16 cellular contexts compared by ENCODE assay signal in genomic region chr6:14945461-14946210, GRCh38.
"Had no signal": no experiment of that assay in that cellular context is flagged by ENCODE, and none has a peak within 500 bp of the region (broad histone marks: within the 10 kb centered on the region; RNA-seq: fewer than 3 reads in every experiment).

No MANE protein-coding gene starts in this region.

- H2AFZ ChIP-seq: hepatocyte had no signal

- H3K4me1 ChIP-seq: tibial artery, uterus had no signal

- H3K4me3 ChIP-seq: coronary artery, hepatocyte, skin epidermis, tibial artery, uterus had no signal

- H3K27ac ChIP-seq: coronary artery, hepatocyte, skin epidermis, tibial artery, uterus had no signal

- H3K27ac Mint-ChIP-seq: activated CD4-positive, alpha-beta memory T cell treated with anti-CD3 and anti-CD28 coated beads for 36 hours; activated T-helper 1 cell treated with anti-CD3 and anti-CD28 coated beads, Interleukin-12 subunit alpha, Interleukin-12 subunit beta, Interleukin-2, Interleukin-4 antibody, amounts not matched to agents 30 ng/mL and 10 ng/mL and 1 ng/mL, durations not matched to agents 14 hours and 24 hours and 36 hours; T-helper 2 cell treated with Interferon-gamma antibody and Interleukin-4, amounts not matched to agents 5 μg/mL and 100 μg/mL, for 36 hours had no signal

- H3K9me3 Mint-ChIP-seq: activated CD4-positive, alpha-beta memory T cell treated with anti-CD3 and anti-CD28 coated beads for 36 hours; activated T-helper 1 cell treated with anti-CD3 and anti-CD28 coated beads, Interleukin-12 subunit alpha, Interleukin-12 subunit beta, Interleukin-2, Interleukin-4 antibody, amounts not matched to agents 30 ng/mL and 10 ng/mL and 1 ng/mL, durations not matched to agents 14 hours and 24 hours and 36 hours; T-helper 2 cell treated with Interferon-gamma antibody and Interleukin-4, amounts not matched to agents 5 μg/mL and 100 μg/mL, for 36 hours had no signal

- H3K9me3 ChIP-seq: tibial artery, uterus had no signal

- H3K79me2 ChIP-seq: hepatocyte had no signal

- H3K4me3 Mint-ChIP-seq: activated CD4-positive, alpha-beta memory T cell treated with anti-CD3 and anti-CD28 coated beads for 36 hours; activated T-helper 1 cell treated with anti-CD3 and anti-CD28 coated beads, Interleukin-12 subunit alpha, Interleukin-12 subunit beta, Interleukin-2, Interleukin-4 antibody, amounts not matched to agents 30 ng/mL and 10 ng/mL and 1 ng/mL, durations not matched to agents 14 hours and 24 hours and 36 hours; T-helper 2 cell treated with Interferon-gamma antibody and Interleukin-4, amounts not matched to agents 5 μg/mL and 100 μg/mL, for 36 hours had no signal

- H3K36me3 Mint-ChIP-seq: activated CD4-positive, alpha-beta memory T cell treated with anti-CD3 and anti-CD28 coated beads for 36 hours had no signal

- H3K36me3 ChIP-seq: tibial artery, uterus had no signal

- H3K4me2 ChIP-seq: hepatocyte had no signal

- H3K27me3 ChIP-seq: hepatocyte, uterus had no signal

- DNase-seq: activated CD4-positive, alpha-beta memory T cell treated with anti-CD3 and anti-CD28 coated beads for 36 hours; activated CD4-positive, alpha-beta T cell treated with anti-CD3 and anti-CD28 coated beads for 1 hour; activated CD8-positive, alpha-beta memory T cell treated with anti-CD3 and anti-CD28 coated beads, Interleukin-2, amount 50 U/mL, for 4 hours; activated naive CD4-positive, alpha-beta T cell treated with Interleukin-2 at 50 U/mL for 16 hours; central memory CD4-positive, alpha-beta T cell; effector memory CD4-positive, alpha-beta T cell; mesendoderm; retina; stimulated activated CD4-positive, alpha-beta T cell treated with anti-CD3 and anti-CD28 coated beads, Interleukin-4, amount 100 ng/mL, for 4 hours; tibial artery; uterus had no signal
